ENCODE assay signal across 19 cellular contexts in the genomic region with DNA sequence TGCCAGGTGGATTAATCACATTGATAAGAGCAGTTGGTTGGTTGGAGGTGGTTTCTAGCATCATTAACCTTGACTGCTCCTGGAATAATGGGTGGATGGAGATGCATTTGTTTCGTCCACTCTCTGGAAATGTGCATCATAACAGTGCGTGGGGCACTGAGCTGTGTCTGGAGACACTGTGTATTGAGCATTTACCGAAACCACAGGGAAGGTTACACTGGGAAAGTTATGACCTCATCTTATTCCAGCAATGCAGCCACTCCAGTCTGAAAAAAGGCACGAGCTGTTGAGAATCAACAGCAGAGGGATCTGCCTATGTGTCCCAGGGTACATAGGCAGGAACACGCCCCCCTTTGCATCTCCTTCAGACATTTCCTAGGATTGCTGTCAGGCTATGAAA. TPM values are rescaled to one million over a fixed set of nuclear protein-coding genes. Genes with fewer than 3 reads are reported as not detected.
DNase-seq lines count a peak whose midpoint lies in the region; ATAC-seq, FAIRE-seq and TF ChIP-seq lines count a peak whose summit lies in the region.
"Had no signal": no experiment of that assay in that cellular context is flagged by ENCODE, and none has a peak within 500 bp of the region (broad histone marks: within the 10 kb centered on the region; RNA-seq: fewer than 3 reads in every experiment).

No MANE protein-coding gene starts in this region.

- no peak overlapping the region for H3K4me3 ChIP-seq in HepG2 (replicated peaks in 1 of 3; ENCODE audit: insufficient read depth in 1 of 3, low read depth in 2 of 3, low read length in 3 of 3)
- H3K4me3 ChIP-seq in right lobe of liver = no peak overlapping the region
- H3K4me3 ChIP-seq in astrocyte (ENCODE audit: insufficient read depth, low read depth, low read length) = no peak overlapping the region
- no peak overlapping the region for H3K4me3 ChIP-seq in left lung
- H3K4me3 ChIP-seq: HAP-1, PC-9 had no signal

- no TSS peak for BruUV-seq in HepG2 (replicated peaks; lab: Mats Ljungman, UMichigan)

- H3K4me2 ChIP-seq in HepG2 (ENCODE audit: low read depth, low read length) (no peak overlapping the region), astrocyte (ENCODE audit: low read length) (no peak overlapping the region)
- H3K4me2 ChIP-seq: PC-9 had no signal

- FAIRE-seq in HepG2 (lab: Jason Lieb, UNC) = no peak
- FAIRE-seq in astrocyte (lab: Jason Lieb, UNC) = no peak
- FAIRE-seq: D721Med had no signal

- intact Hi-C loops in HepG2 (cut with micrococcal nuclease; ENCODE audit: unreplicated experiment) (no loop called here), right lobe of liver (cut with DNase I) (no loop called here), left lung (cut with DNase I) (no loop called here)

- peak overlapping the region; percentile 21 for H3K27ac Mint-ChIP-seq in astrocyte (ENCODE audit: unreplicated experiment)
- H3K27ac Mint-ChIP-seq: CD4-positive, CD25-positive, alpha-beta regulatory T cell had no signal

- H3K27ac ChIP-seq in HepG2 (ENCODE audit: extremely low read length, insufficient read depth, low read length) = no peak overlapping the region
- H3K27ac ChIP-seq in right lobe of liver = no peak overlapping the region
- H3K27ac ChIP-seq in astrocyte (ENCODE audit: low read depth, low read length) = no peak overlapping the region
- no peak overlapping the region for H3K27ac ChIP-seq in left lung
- H3K27ac ChIP-seq: PC-9 had no signal

- no peaks in the 10 kb centered on the region for H3K27me3 Mint-ChIP-seq in astrocyte (ENCODE audit: low read depth, unreplicated experiment)
- H3K27me3 Mint-ChIP-seq: CD4-positive, CD25-positive, alpha-beta regulatory T cell had no signal

- CTCF ChIA-PET in HepG2 (lab: Yijun Ruan, JAX; ENCODE audit: low intra/inter-chr PET ratio, low total read pairs) = no interaction called here

- H4K20me1 ChIP-seq in HepG2 (ENCODE audit: insufficient read depth, low read length) (no peaks in the 10 kb centered on the region), astrocyte (ENCODE audit: insufficient read depth, low read length) (no peaks in the 10 kb centered on the region)

- no peak for TF ChIP-seq POLR2A in HepG2 (IDR thresholded peaks at IDR 0.05; ENCODE audit: insufficient read depth in 1 of 2, low read depth in 2 of 2, low read length in 2 of 2)
- TF ChIP-seq POLR2A in right lobe of liver (IDR thresholded peaks at IDR 0.05) = no peak

- ATAC-seq in HepG2 (no peak), right lobe of liver (no peak), left lung (no peak), HG03135 (IDR thresholded peaks at IDR 0.05; ENCODE audit: unreplicated experiment) (no peak)
- ATAC-seq: Right ventricle myocardium inferior, SK-N-SH treated with all-trans-retinoic acid at 6 μM for 48 hours had no signal

- no peak for TF ChIP-seq RAD21 in HepG2 (CRISPR knock-in tag; IDR thresholded peaks at IDR 0.05)

- no peak overlapping the region for H2AFZ ChIP-seq in HepG2 (ENCODE audit: low read length)
- H2AFZ ChIP-seq in astrocyte (ENCODE audit: low read depth, low read length) = no peak overlapping the region
- H2AFZ ChIP-seq: PC-9 had no signal

- no peak overlapping the region for H3K4me3 Mint-ChIP-seq in astrocyte (ENCODE audit: unreplicated experiment)
- H3K4me3 Mint-ChIP-seq: CD4-positive, CD25-positive, alpha-beta regulatory T cell had no signal

- H3K4me1 ChIP-seq in HepG2 (ENCODE audit: insufficient read depth, low read length) = no peaks in the 10 kb centered on the region
- H3K4me1 ChIP-seq in right lobe of liver = no peaks in the 10 kb centered on the region
- H3K4me1 ChIP-seq in astrocyte (ENCODE audit: insufficient read depth, low read length) = no peaks in the 10 kb centered on the region
- no peaks in the 10 kb centered on the region for H3K4me1 ChIP-seq in left lung

- TF ChIP-seq CTCF in HepG2 (CRISPR knock-in tag; IDR thresholded peaks at IDR 0.05) (no peak), right lobe of liver (IDR thresholded peaks at IDR 0.05) (no peak), astrocyte (IDR thresholded peaks at IDR 0.05; ENCODE audit: insufficient read depth, low read depth, low read length) (no peak), left lung (IDR thresholded peaks at IDR 0.05) (no peak)

- POLR2A ChIA-PET in HepG2 (lab: Yijun Ruan, JAX) = no interaction called here

- no peaks in the 10 kb centered on the region for H3K9me3 ChIP-seq in HepG2 (ENCODE audit: low read length)
- no peaks in the 10 kb centered on the region for H3K9me3 ChIP-seq in right lobe of liver
- no peaks in the 10 kb centered on the region for H3K9me3 ChIP-seq in astrocyte (ENCODE audit: insufficient read depth, low read depth, low read length)
- no peaks in the 10 kb centered on the region for H3K9me3 ChIP-seq in left lung
- H3K9me3 ChIP-seq: HAP-1 had no signal

- peaks cover 5% of the 10 kb centered on the region for H3K4me1 Mint-ChIP-seq in astrocyte (ENCODE audit: low read depth, unreplicated experiment)
- H3K4me1 Mint-ChIP-seq: CD4-positive, CD25-positive, alpha-beta regulatory T cell had no signal

- no peak for TF ChIP-seq EP300 in HepG2 (IDR thresholded peaks at IDR 0.05; ENCODE audit: low read depth in 2 of 2, low read length in 2 of 2)
- TF ChIP-seq EP300 in HepG2 (CRISPR knock-in tag; IDR thresholded peaks at IDR 0.05; ENCODE audit: borderline replicate concordance) = no peak

- in situ Hi-C loops in HepG2 (cut with HindIII; ENCODE audit: extremely low pct_ligation_motif_present, low pct_unique_long_range_greater_than_20kb) = no loop called here
- in situ Hi-C loops in KBM-7 (cut with MboI; ENCODE audit: low pct_unique_long_range_greater_than_20kb, low sequenced_read_pairs) = no loop called here

- no peaks in the 10 kb centered on the region for H3K27me3 ChIP-seq in HepG2 (ENCODE audit: control insufficient read depth in 1 of 2, insufficient read depth in 2 of 2, low read length in 2 of 2)
- H3K27me3 ChIP-seq in right lobe of liver = no peaks in the 10 kb centered on the region
- no peaks in the 10 kb centered on the region for H3K27me3 ChIP-seq in astrocyte (ENCODE audit: insufficient read depth, low read length)
- no peaks in the 10 kb centered on the region for H3K27me3 ChIP-seq in left lung

- no peaks in the 10 kb centered on the region for H3K9me3 Mint-ChIP-seq in astrocyte (ENCODE audit: unreplicated experiment)
- H3K9me3 Mint-ChIP-seq: CD4-positive, CD25-positive, alpha-beta regulatory T cell had no signal

- peaks cover 3% of the 10 kb centered on the region for H3K36me3 Mint-ChIP-seq in astrocyte (ENCODE audit: low read depth, unreplicated experiment)

- H3K36me3 ChIP-seq in HepG2 (replicated peaks in 1 of 2; ENCODE audit: control insufficient read depth in 1 of 2, insufficient read depth in 2 of 2, low read length in 2 of 2) (peaks cover 3% of the 10 kb centered on the region in 2 experiments; a peak in 2 of 5 replicates), right lobe of liver (no peaks in the 10 kb centered on the region), astrocyte (ENCODE audit: insufficient read depth, low read length) (no peaks in the 10 kb centered on the region), left lung (no peaks in the 10 kb centered on the region)

- WGBS in HepG2 (ENCODE audit: low lambda C conversion rate) = 94% methylated on average over 5 of the region's 5 CpGs
- WGBS in right lobe of liver (ENCODE audit: insufficient coverage, low coverage, low lambda C conversion rate, missing lambda C conversion rate) = 48% methylated on average over 3 of the region's 5 CpGs

- DNase-seq in HepG2 (ENCODE audit: low spot score) = no peak
- DNase-seq in right lobe of liver = no peak
- DNase-seq in astrocyte (ENCODE audit: low read depth) = peak; percentile 23
- peak; percentile 59 for DNase-seq in islet precursor cell
- no peak for DNase-seq in hippocampal formation (lab: John Stamatoyannopoulos, UW)
- no peak for DNase-seq in KBM-7
- DNase-seq in left lung = no peak
- DNase-seq: CD4-positive, CD25-positive, alpha-beta regulatory T cell; MV-4-11; NCI-H1436 treated with DMSO at 0.1 percent for 48 hours; NCI-H2081 treated with DMSO at 0.1 percent for 48 hours; NCI-H345; NCI-H69; PC-9 had no signal

- H3K9ac ChIP-seq in HepG2 (ENCODE audit: insufficient read depth, low read depth, low read length) = no peak overlapping the region
- no peak overlapping the region for H3K9ac ChIP-seq in astrocyte (ENCODE audit: low read length)

- H3K79me2 ChIP-seq in HepG2 (ENCODE audit: insufficient read depth, low read length) (no peaks in the 10 kb centered on the region), astrocyte (ENCODE audit: insufficient read depth, low read length) (no peaks in the 10 kb centered on the region)

RNA-seq across cellular contexts. Expression of a gene that starts 27.2 kb away (rescaled TPM):
- total RNA-seq in HepG2 (2016; rRNA removed; fragmentation: Illumina TruSeq; extraction: Trizol) = 7.1 and 8.3 TPM in 2 replicates
- total RNA-seq in HepG2 (2016; cell fraction: cytosol; rRNA removed; fragmentation: Illumina TruSeq; extraction: Trizol; ENCODE audit: low read depth) = 4.9 and 5.0 TPM in 2 replicates
- 6.1 and 7.2 TPM in 2 replicates for total RNA-seq in HepG2 (2016; cell fraction: insoluble cytoplasmic fraction; rRNA removed; fragmentation: Illumina TruSeq; extraction: Trizol)
- 7.4 and 8.0 TPM in 2 replicates for total RNA-seq in HepG2 (2016; cell fraction: membrane; rRNA removed; fragmentation: Illumina TruSeq; extraction: Trizol)
- 7.7 and 9.7 TPM in 2 replicates for total RNA-seq in HepG2 (2016; cell fraction: nucleus; rRNA removed; fragmentation: Illumina TruSeq; extraction: Trizol)
- polyA plus RNA-seq in HepG2 (2011; rRNA removed) = 3.3 and 3.4 TPM in 2 replicates
- polyA plus RNA-seq in HepG2 (2011; cell fraction: cytosol; rRNA removed) = 2.2 and 2.3 TPM in 2 replicates
- 3.3 and 4.4 TPM in 2 replicates for polyA plus RNA-seq in HepG2 (2011; cell fraction: nucleus; rRNA removed)
- polyA plus RNA-seq in HepG2 (2012) = 1.6 and 3.2 TPM in 2 replicates
- 1.2 TPM in 2 replicates for polyA plus RNA-seq in HepG2 (2016; cell fraction: cytosol; fragmentation: Illumina TruSeq; extraction: Trizol; ENCODE audit: low read depth)
- polyA plus RNA-seq in HepG2 (2016; cell fraction: insoluble cytoplasmic fraction; fragmentation: Illumina TruSeq; extraction: Trizol; ENCODE audit: low read depth) = 2.3 and 3.9 TPM in 2 replicates
- 3.2 and 3.7 TPM in 2 replicates for polyA plus RNA-seq in HepG2 (2016; cell fraction: membrane; fragmentation: Illumina TruSeq; extraction: Trizol; ENCODE audit: low read depth)
- polyA plus RNA-seq in HepG2 (2016; cell fraction: nucleus; fragmentation: Illumina TruSeq; extraction: Trizol; ENCODE audit: insufficient read depth, low read depth) = 10.6 and 13.3 TPM in 2 replicates
- 12.6 and 43.4 TPM in 2 replicates for polyA minus RNA-seq in HepG2 (2011; rRNA and poly(A)+ RNA removed; ENCODE audit: low replicate concordance)
- 5.0 and 6.7 TPM in 2 replicates for polyA minus RNA-seq in HepG2 (2011; cell fraction: cytosol; rRNA and poly(A)+ RNA removed)
- polyA minus RNA-seq in HepG2 (2011; cell fraction: nucleus; rRNA and poly(A)+ RNA removed) = 5.2 TPM in 2 replicates
- 1 to 10 TPM in 2 of 6 experiments, under 1 TPM in 4; 0.09 to 2.1 (median 0.75) TPM for total RNA-seq in right lobe of liver
- total RNA-seq in astrocyte = 5.5 and 8.9 TPM in 2 replicates
- 1 to 10 TPM; 5.3 to 5.5 TPM for total RNA-seq in left lung

RNA-seq across cellular contexts. Expression of a gene that starts 27.4 kb away (rescaled TPM):
- total RNA-seq in HepG2 (2016; rRNA removed; fragmentation: Illumina TruSeq; extraction: Trizol) (51.8 and 65.6 TPM in 2 replicates), right lobe of liver (10 to 100 TPM in 4 of 6 experiments, 1 to 10 TPM in 2; 4.9 to 18.7 (median 12.0) TPM), astrocyte (50.0 and 54.2 TPM in 2 replicates), left lung (10 to 100 TPM; 70.1 to 90.5 TPM)
- 73.3 and 84.9 TPM in 2 replicates for total RNA-seq in HepG2 (2016; cell fraction: cytosol; rRNA removed; fragmentation: Illumina TruSeq; extraction: Trizol; ENCODE audit: low read depth)
- 52.8 and 55.9 TPM in 2 replicates for total RNA-seq in HepG2 (2016; cell fraction: insoluble cytoplasmic fraction; rRNA removed; fragmentation: Illumina TruSeq; extraction: Trizol)
- total RNA-seq in HepG2 (2016; cell fraction: membrane; rRNA removed; fragmentation: Illumina TruSeq; extraction: Trizol) = 130 and 144 TPM in 2 replicates
- 23.5 and 30.9 TPM in 2 replicates for total RNA-seq in HepG2 (2016; cell fraction: nucleus; rRNA removed; fragmentation: Illumina TruSeq; extraction: Trizol)
- 16.1 and 20.0 TPM in 2 replicates for polyA plus RNA-seq in HepG2 (2011; rRNA removed)
- polyA plus RNA-seq in HepG2 (2011; cell fraction: cytosol; rRNA removed) = 10.7 and 16.5 TPM in 2 replicates
- 6.8 and 7.2 TPM in 2 replicates for polyA plus RNA-seq in HepG2 (2011; cell fraction: nucleus; rRNA removed)
- polyA plus RNA-seq in HepG2 (2012) = 9.0 and 11.3 TPM in 2 replicates
- 87.5 and 98.3 TPM in 2 replicates for polyA plus RNA-seq in HepG2 (2016; cell fraction: cytosol; fragmentation: Illumina TruSeq; extraction: Trizol; ENCODE audit: low read depth)
- 40.6 and 42.1 TPM in 2 replicates for polyA plus RNA-seq in HepG2 (2016; cell fraction: insoluble cytoplasmic fraction; fragmentation: Illumina TruSeq; extraction: Trizol; ENCODE audit: low read depth)
- polyA plus RNA-seq in HepG2 (2016; cell fraction: membrane; fragmentation: Illumina TruSeq; extraction: Trizol; ENCODE audit: low read depth) = 97.7 TPM in 2 replicates
- 25.0 and 26.3 TPM in 2 replicates for polyA plus RNA-seq in HepG2 (2016; cell fraction: nucleus; fragmentation: Illumina TruSeq; extraction: Trizol; ENCODE audit: insufficient read depth, low read depth)
- 26.4 and 35.5 TPM in 2 replicates for polyA minus RNA-seq in HepG2 (2011; rRNA and poly(A)+ RNA removed; ENCODE audit: low replicate concordance)
- polyA minus RNA-seq in HepG2 (2011; cell fraction: cytosol; rRNA and poly(A)+ RNA removed) = 16.0 TPM in 2 replicates
- 8.1 and 10.8 TPM in 2 replicates for polyA minus RNA-seq in HepG2 (2011; cell fraction: nucleus; rRNA and poly(A)+ RNA removed)

Comparison
In these comparisons a context has a peak if more than half of its experiments do, and no peak if none do; other contexts are left out.
1. DNase-seq: peak in astrocyte (single experiment) and islet precursor cell (single experiment); none in HepG2 (single experiment), right lobe of liver (0 of 3), hippocampal formation (0 of 2), KBM-7 (single experiment) and left lung (0 of 2).